ENCODE assay signal across 12 cellular contexts in genomic region chrX:48487362-48487785, GRCh38. TPM values are rescaled to one million over a fixed set of nuclear protein-coding genes. Genes with fewer than 3 reads are reported as not detected.
DNase-seq lines count a peak whose midpoint lies in the region; ATAC-seq and TF ChIP-seq lines count a peak whose summit lies in the region.
"Had no signal": no experiment of that assay in that cellular context is flagged by ENCODE, and none has a peak within 500 bp of the region (broad histone marks: within the 10 kb centered on the region; RNA-seq: fewer than 3 reads in every experiment).

No MANE protein-coding gene starts in this region.

- CTCF ChIA-PET in activated naive CD4-positive, alpha-beta T cell treated with anti-CD3 and anti-CD28 coated beads, Interleukin-2, amount 10 ng/mL, durations not matched to agents 7 days and 5 days (lab: Charles Lee) = no interaction called here

- H3K27ac Mint-ChIP-seq in natural killer cell = peak overlapping the region; percentile 81 to 86
- no peak overlapping the region for H3K27ac Mint-ChIP-seq in activated naive CD4-positive, alpha-beta T cell treated with anti-CD3 and anti-CD28 coated beads, Interleukin-2, amount 10 ng/mL, durations not matched to agents 7 days and 5 days
- H3K27ac Mint-ChIP-seq: CD8-positive, alpha-beta T cell; stimulated activated effector memory CD8-positive, alpha-beta T cell treated with anti-CD3 and anti-CD28 coated beads, Interleukin-12 subunit alpha, Interleukin-12 subunit beta, amount 100 ng/mL, for 72 hours had no signal

- no peaks in the 10 kb centered on the region for H3K36me3 Mint-ChIP-seq in natural killer cell
- peaks cover 11% of the 10 kb centered on the region for H3K36me3 Mint-ChIP-seq in activated naive CD4-positive, alpha-beta T cell treated with anti-CD3 and anti-CD28 coated beads, Interleukin-2, amount 10 ng/mL, durations not matched to agents 7 days and 5 days

- intact Hi-C loops in natural killer cell (cut with micrococcal nuclease) = no loop called here

- no peaks in the 10 kb centered on the region for H3K27me3 Mint-ChIP-seq in natural killer cell (ENCODE audit: low read depth in 2 of 2)
- H3K27me3 Mint-ChIP-seq in activated naive CD4-positive, alpha-beta T cell treated with anti-CD3 and anti-CD28 coated beads, Interleukin-2, amount 10 ng/mL, durations not matched to agents 7 days and 5 days = no peaks in the 10 kb centered on the region

- TF ChIP-seq CTCF in natural killer cell (IDR thresholded peaks at IDR 0.05) = no peak

- H3K4me1 Mint-ChIP-seq in natural killer cell = peaks cover 18 to 20% of the 10 kb centered on the region in 2 donors
- no peaks in the 10 kb centered on the region for H3K4me1 Mint-ChIP-seq in activated naive CD4-positive, alpha-beta T cell treated with anti-CD3 and anti-CD28 coated beads, Interleukin-2, amount 10 ng/mL, durations not matched to agents 7 days and 5 days
- H3K4me1 Mint-ChIP-seq: stimulated activated effector memory CD8-positive, alpha-beta T cell treated with anti-CD3 and anti-CD28 coated beads, Interleukin-12 subunit alpha, Interleukin-12 subunit beta, amount 100 ng/mL, for 72 hours had no signal

- H3K4me3 Mint-ChIP-seq in natural killer cell = peak overlapping the region; percentile 31
- no peak overlapping the region for H3K4me3 Mint-ChIP-seq in activated naive CD4-positive, alpha-beta T cell treated with anti-CD3 and anti-CD28 coated beads, Interleukin-2, amount 10 ng/mL, durations not matched to agents 7 days and 5 days
- H3K4me3 Mint-ChIP-seq: CD8-positive, alpha-beta T cell; stimulated activated effector memory CD8-positive, alpha-beta T cell treated with anti-CD3 and anti-CD28 coated beads, Interleukin-12 subunit alpha, Interleukin-12 subunit beta, amount 100 ng/mL, for 72 hours had no signal

- peak; percentile 69 to 72 (median 70) for ATAC-seq in natural killer cell
- ATAC-seq: CD8-positive, alpha-beta T cell; stimulated activated effector memory CD8-positive, alpha-beta T cell treated with anti-CD3 and anti-CD28 coated beads, Interleukin-12 subunit alpha, Interleukin-12 subunit beta, amount 100 ng/mL, for 72 hours had no signal

- DNase-seq in AG20443 (ENCODE audit: low spot score) = peak; percentile 71
- DNase-seq in LoVo (ENCODE audit: low spot score) = peak; percentile 83
- peak; percentile 91 for DNase-seq in dedifferentiated amniotic fluid mesenchymal stem cell (ENCODE audit: extremely low spot score)
- peak; percentile 24 for DNase-seq in natural killer cell
- no peak for DNase-seq in hippocampal formation (lab: John Stamatoyannopoulos, UW)
- no peak for DNase-seq in activated naive CD4-positive, alpha-beta T cell treated with anti-CD3 and anti-CD28 coated beads, Interleukin-2, amount 10 ng/mL, durations not matched to agents 7 days and 5 days
- DNase-seq in UCSD-AML1 (lab: John Stamatoyannopoulos, UW; ENCODE audit: unreplicated experiment) = no peak
- DNase-seq in activated CD4-positive, alpha-beta T cell treated with anti-CD3 and anti-CD28 coated beads, Interleukin-2, amount 50 U/mL, for 48 hours = no peak
- DNase-seq: CD8-positive, alpha-beta T cell; NCI-H2081; right cardiac atrium had no signal

- no peaks in the 10 kb centered on the region for H3K9me3 Mint-ChIP-seq in natural killer cell
- H3K9me3 Mint-ChIP-seq in activated naive CD4-positive, alpha-beta T cell treated with anti-CD3 and anti-CD28 coated beads, Interleukin-2, amount 10 ng/mL, durations not matched to agents 7 days and 5 days = no peaks in the 10 kb centered on the region
- H3K9me3 Mint-ChIP-seq: CD8-positive, alpha-beta T cell; stimulated activated effector memory CD8-positive, alpha-beta T cell treated with anti-CD3 and anti-CD28 coated beads, Interleukin-12 subunit alpha, Interleukin-12 subunit beta, amount 100 ng/mL, for 72 hours had no signal

RNA-seq across cellular contexts. Expression of gene FTSJ1, which starts 11.4 kb away (rescaled TPM):
- 10 to 100 TPM; 62.4 to 75.3 (median 67.3) TPM for total RNA-seq in natural killer cell

RNA-seq across cellular contexts. Expression of gene SLC38A5, which starts 17.3 kb away (rescaled TPM):
- 10 to 100 TPM; 20.3 to 25.1 (median 24.7) TPM for total RNA-seq in natural killer cell

RNA-seq across cellular contexts. Expression of gene PORCN, which starts 21.4 kb away (rescaled TPM):
- total RNA-seq in natural killer cell = 10 to 100 TPM; 29.6 to 33.1 (median 31.1) TPM

RNA-seq across cellular contexts. Expression of gene EBP, which starts 34.2 kb away (rescaled TPM):
- total RNA-seq in natural killer cell = 100 to 1,000 TPM in 1 of 3 donors, 10 to 100 TPM in 2; 91.6 to 115 (median 97.6) TPM

RNA-seq across cellular contexts. Expression of gene TBC1D25, which starts 52.1 kb away (rescaled TPM):
- 10 to 100 TPM; 34.9 to 41.8 (median 36.1) TPM for total RNA-seq in natural killer cell

Comparison
In these comparisons a context has a peak if more than half of its experiments do, and no peak if none do; other contexts are left out.
1. DNase-seq: peak in AG20443 (single experiment), LoVo (single experiment), dedifferentiated amniotic fluid mesenchymal stem cell (single experiment) and natural killer cell (single experiment); none in hippocampal formation (0 of 2), activated naive CD4-positive, alpha-beta T cell treated with anti-CD3 and anti-CD28 coated beads, Interleukin-2, amount 10 ng/mL, durations not matched to agents 7 days and 5 days (single experiment), UCSD-AML1 (single experiment) and activated CD4-positive, alpha-beta T cell treated with anti-CD3 and anti-CD28 coated beads, Interleukin-2, amount 50 U/mL, for 48 hours (0 of 2).